22 cellular contexts compared by ENCODE assay signal in the genomic region with DNA sequence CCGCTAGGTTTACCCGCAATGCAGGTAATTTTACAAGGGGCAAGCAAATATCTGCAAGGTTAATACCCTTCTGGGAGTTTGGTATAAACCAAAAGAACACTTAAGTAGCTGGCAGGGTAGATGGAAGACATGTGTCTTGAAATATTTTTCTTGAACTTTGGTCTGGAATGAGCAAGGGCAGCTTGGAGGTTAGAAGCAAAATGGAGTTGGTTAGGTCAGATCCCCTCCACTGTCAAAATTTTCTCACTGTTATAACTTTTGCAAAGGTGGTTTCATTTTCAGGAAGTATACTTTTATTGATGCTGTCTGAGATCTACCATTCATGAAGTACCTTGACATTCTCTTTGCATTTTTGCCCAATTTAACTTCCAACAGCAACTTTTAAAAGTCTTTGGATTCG. TPM values are rescaled to one million over a fixed set of nuclear protein-coding genes. Genes with fewer than 3 reads are reported as not detected.
DNase-seq lines count a peak whose midpoint lies in the region; FAIRE-seq and TF ChIP-seq lines count a peak whose summit lies in the region.
"Had no signal": no experiment of that assay in that cellular context is flagged by ENCODE, and none has a peak within 500 bp of the region (broad histone marks: within the 10 kb centered on the region; RNA-seq: fewer than 3 reads in every experiment).

No MANE protein-coding gene starts in this region.

- H3K14ac ChIP-seq in H1 (ENCODE audit: insufficient read length), result no peak overlapping the region

- peak; percentile 24 for FAIRE-seq in GM18507 (lab: Jason Lieb, UNC)
- FAIRE-seq in H1 (lab: Jason Lieb, UNC), result peak; percentile 60
- FAIRE-seq: A204.1, D721Med, GM12878, GM12892, GM19239 had no signal

- no peak for TF ChIP-seq RAD21 in H1 (IDR thresholded peaks at IDR 0.05 in 1 of 2, conservative IDR thresholded peaks at IDR 0.05 in 1 of 2; ENCODE audit: low read depth in 2 of 2, low read length in 2 of 2)

- WGBS in H1 (ENCODE audit: extremely low coverage in 1 of 2, insufficient coverage in 1 of 2, insufficient read length in 1 of 2, insufficient replicate concordance in 2 of 2, low coverage in 1 of 2, low lambda C conversion rate in 2 of 2, missing lambda C conversion rate in 1 of 2), 2 experiments, result 96% methylated on average over 3 of the region's 3 CpGs; no CpG with 5 or more reads in 1 of the 2 experiments

- CTCF ChIA-PET in H1 (lab: Charles Lee; ENCODE audit: partially characterized antibody), result no interaction called here

- no peak overlapping the region for H2BK120ac ChIP-seq in H1 (replicated peaks; ENCODE audit: low read depth, low read length)

- H3K79me2 ChIP-seq in ACC112 (ENCODE audit: control insufficient read depth, insufficient read depth, low read length, unreplicated experiment) (no peaks in the 10 kb centered on the region), OCI-LY3 (ENCODE audit: low read length) (no peaks in the 10 kb centered on the region), H1 (ENCODE audit: control insufficient read depth in 1 of 2, insufficient read depth in 2 of 2, low read length in 2 of 2) (no peaks in the 10 kb centered on the region)

- H2BK15ac ChIP-seq in H1 (ENCODE audit: low read length), result no peak overlapping the region

- H3K56ac ChIP-seq in H1 (replicated peaks; ENCODE audit: insufficient read length, low read depth, low read length), result no peak overlapping the region

- no peak overlapping the region for H4K5ac ChIP-seq in H1 (ENCODE audit: insufficient read length, low read depth, low read length)

- TF ChIP-seq POLR2A in H1 (IDR thresholded peaks at IDR 0.05; ENCODE audit: control extremely low read depth in 1 of 2, low read depth in 2 of 2, low read length in 2 of 2), result no peak

- H3K27me3 ChIP-seq in ACC112 (ENCODE audit: insufficient read depth, low read length) (no peaks in the 10 kb centered on the region), OCI-LY3 (ENCODE audit: low read depth, low read length) (peaks cover 7% of the 10 kb centered on the region; the same call in 1 of the 2 replicates), H1 (replicated peaks in 1 of 4; ENCODE audit: control insufficient read depth in 3 of 4, extremely low read depth in 1 of 4, insufficient read depth in 3 of 4, low read length in 3 of 4) (no peaks in the 10 kb centered on the region)
- H3K27me3 ChIP-seq: BLaER1 had no signal

- peak overlapping the region; percentile 7 for H2AFZ ChIP-seq in ACC112 (ENCODE audit: low read length, unreplicated experiment)
- H2AFZ ChIP-seq in OCI-LY3 (ENCODE audit: low read depth, low read length), result peak overlapping the region; percentile 36; the same call in 1 of the 2 replicates
- H2AFZ ChIP-seq in H1 (ENCODE audit: low read length), result no peak overlapping the region

- H3K4me3 ChIP-seq in ACC112 (ENCODE audit: low read depth, low read length), result no peak overlapping the region
- H3K4me3 ChIP-seq in OCI-LY3 (ENCODE audit: low read length), result peak overlapping the region; percentile 36
- no peak overlapping the region for H3K4me3 ChIP-seq in H1 (ENCODE audit: extremely low read depth in 1 of 4, insufficient read depth in 2 of 4, low read depth in 3 of 4, low read length in 4 of 4)
- H3K4me3 ChIP-seq: BLaER1, GM12878 had no signal

- H3K36me3 ChIP-seq in ACC112 (ENCODE audit: insufficient read depth, low read length) (no peaks in the 10 kb centered on the region), OCI-LY3 (replicated peaks; ENCODE audit: low read depth, low read length) (no peaks in the 10 kb centered on the region), H1 (ENCODE audit: control insufficient read depth in 2 of 4, insufficient read depth in 4 of 4, low read length in 3 of 4) (no peaks in the 10 kb centered on the region)
- H3K36me3 ChIP-seq: BE2C, BLaER1 had no signal

- no peak overlapping the region for H4K91ac ChIP-seq in H1 (replicated peaks; ENCODE audit: insufficient read length, low read length)

- H3K79me1 ChIP-seq in H1 (ENCODE audit: low read depth, low read length), result no peaks in the 10 kb centered on the region

- H3K23me2 ChIP-seq in H1 (ENCODE audit: low read depth, low read length), result no peaks in the 10 kb centered on the region

- no peak overlapping the region for H2BK20ac ChIP-seq in H1 (ENCODE audit: low read length)

- DNase-seq in GM18507 (ENCODE audit: extremely low spot score, insufficient read length, low read depth), result no peak
- DNase-seq in H1 (ENCODE audit: low read depth in 1 of 2, low spot score in 2 of 2), result no peak
- no peak for DNase-seq in cerebellar nuclear complex (lab: John Stamatoyannopoulos, UW)
- DNase-seq in middle frontal gyrus (ENCODE audit: extremely low spot score, low spot score), result no peak
- no peak for DNase-seq in C1 segment of cervical spinal cord (lab: John Stamatoyannopoulos, UW)
- DNase-seq: 8988T; BE2C; Caco-2; Calu3; CD4-positive, alpha-beta T cell; CD8-positive, alpha-beta T cell; DMS79 treated with DMSO at 0.1 percent for 48 hours; GDM1 had no signal

- H3K4me2 ChIP-seq in OCI-LY3 (ENCODE audit: low read length) (peak overlapping the region; percentile 20), H1 (ENCODE audit: insufficient read depth in 1 of 2, low read depth in 2 of 2, low read length in 2 of 2) (no peak overlapping the region)
- H3K4me2 ChIP-seq: BLaER1 had no signal

- no peaks in the 10 kb centered on the region for H3K4me1 ChIP-seq in ACC112 (ENCODE audit: control insufficient read depth, insufficient read depth, low read length, unreplicated experiment)
- H3K4me1 ChIP-seq in OCI-LY3 (ENCODE audit: low read length), result no peaks in the 10 kb centered on the region
- H3K4me1 ChIP-seq in H1 (replicated peaks in 1 of 4; ENCODE audit: control insufficient read depth in 3 of 4, insufficient read depth in 4 of 4, low read length in 3 of 4), result peaks cover 0 to 4% (median 0%) of the 10 kb centered on the region in 4 experiments; a peak in 1 of 7 replicates
- H3K4me1 ChIP-seq: BE2C, BLaER1 had no signal

- H3K9me3 ChIP-seq in OCI-LY3 (ENCODE audit: insufficient read depth, low read length) (no peaks in the 10 kb centered on the region), H1 (ENCODE audit: insufficient read depth in 2 of 2, low read depth in 1 of 2, low read length in 1 of 2) (no peaks in the 10 kb centered on the region)
- H3K9me3 ChIP-seq: BE2C, BLaER1, Caco-2 had no signal

- H3K4ac ChIP-seq in H1 (replicated peaks; ENCODE audit: insufficient read length, low read depth, low read length), result no peak overlapping the region

- no peak overlapping the region for H2BK12ac ChIP-seq in H1 (ENCODE audit: low read depth, low read length)

- no peak for TF ChIP-seq EP300 in H1 (IDR thresholded peaks at IDR 0.05; ENCODE audit: borderline replicate concordance in 1 of 2, low read depth in 2 of 2, low read length in 2 of 2)

- H4K20me1 ChIP-seq in OCI-LY3 (ENCODE audit: insufficient read depth, low read length) (no peaks in the 10 kb centered on the region), H1 (replicated peaks in 1 of 2; ENCODE audit: control insufficient read depth in 1 of 2, insufficient read depth in 2 of 2, low read length in 2 of 2) (no peaks in the 10 kb centered on the region)
- H4K20me1 ChIP-seq: BLaER1 had no signal

- no peak overlapping the region for H3K27ac ChIP-seq in ACC112 (ENCODE audit: low read depth, low read length)
- H3K27ac ChIP-seq in OCI-LY3 (ENCODE audit: low read length), result no peak overlapping the region
- no peak overlapping the region for H3K27ac ChIP-seq in H1 (ENCODE audit: low read depth, low read length)
- H3K27ac ChIP-seq: BLaER1, C4-2B had no signal

- TF ChIP-seq CTCF in OCI-LY3 (IDR thresholded peaks at IDR 0.05; ENCODE audit: low read depth, low read length), result no peak
- TF ChIP-seq CTCF in H1 (IDR thresholded peaks at IDR 0.05; ENCODE audit: control extremely low read depth in 1 of 3, insufficient read depth in 1 of 3, low read depth in 1 of 3, low read length in 3 of 3), result no peak

- no peak overlapping the region for H4K8ac ChIP-seq in H1 (ENCODE audit: extremely low read depth, insufficient read depth, low read length)

- POLR2A ChIA-PET in H1 (lab: Charles Lee; ENCODE audit: partially characterized antibody), result no interaction called here

- no peak overlapping the region for H3K23ac ChIP-seq in H1 (ENCODE audit: insufficient read length)

- no peak overlapping the region for H2AK5ac ChIP-seq in H1 (ENCODE audit: low read depth, low read length)

- no peak overlapping the region for H2BK5ac ChIP-seq in H1 (ENCODE audit: low read depth, low read length)

- H3K9ac ChIP-seq in OCI-LY3 (ENCODE audit: low read length) (no peak overlapping the region), H1 (replicated peaks in 1 of 4; ENCODE audit: extremely low read depth in 1 of 4, low read depth in 3 of 4, low read length in 3 of 4) (no peak overlapping the region)
- H3K9ac ChIP-seq: BLaER1 had no signal

- H3K18ac ChIP-seq in H1 (ENCODE audit: extremely low read depth, low read length), result no peak overlapping the region

TF ChIP-seq in H1, 55 proteins besides CTCF, POLR2A, EP300 and RAD21:
- no peak for TF ChIP-seq RBBP5 (IDR thresholded peaks at IDR 0.05; ENCODE audit: borderline replicate concordance, low read depth, low read length)

RNA-seq across cellular contexts. Expression of gene KIAA1586, which starts 13.3 kb away (rescaled TPM):
- total RNA-seq in H1 (2021; fragmentation: NEBNext Ultra II Directional; extraction: Animal tissue kit (Norgen Biotek cat#: 25700)), result 22.8 and 24.4 TPM in 2 replicates
- polyA plus RNA-seq in H1 (2011; rRNA removed), result 1.5 and 2.1 TPM in 2 replicates
- 3.7 TPM for polyA plus RNA-seq in H1 (2011; cell fraction: cytosol; rRNA removed)
- polyA plus RNA-seq in H1 (2011; cell fraction: nucleus; rRNA removed), result 0.93 TPM
- polyA plus RNA-seq in H1 (2012, experiment 1 of 2), result 4.6 to 13.6 TPM (median 6.0 TPM) in 4 replicates
- 1.1 TPM for polyA plus RNA-seq in H1 (2012, experiment 2 of 2)
- polyA plus RNA-seq in H1 (2013, experiment 1 of 2), result 11.6 TPM
- polyA plus RNA-seq in H1 (2013, experiment 2 of 2), result 10.4 TPM
- polyA minus RNA-seq in H1 (2011; rRNA and poly(A)+ RNA removed), result 3.1 and 4.9 TPM in 2 replicates
- polyA minus RNA-seq in H1 (2011; cell fraction: cytosol; rRNA and poly(A)+ RNA removed), result 8.6 TPM
- 9.0 TPM for polyA minus RNA-seq in H1 (2011; cell fraction: nucleus; rRNA and poly(A)+ RNA removed)

RNA-seq across cellular contexts. Expression of gene ZNF451, which starts 56.8 kb away (rescaled TPM):
- 49.4 and 56.8 TPM in 2 replicates for total RNA-seq in H1 (2021; fragmentation: NEBNext Ultra II Directional; extraction: Animal tissue kit (Norgen Biotek cat#: 25700))
- 7.0 and 10.7 TPM in 2 replicates for polyA plus RNA-seq in H1 (2011; rRNA removed)
- polyA plus RNA-seq in H1 (2011; cell fraction: cytosol; rRNA removed), result 17.3 TPM
- polyA plus RNA-seq in H1 (2011; cell fraction: nucleus; rRNA removed), result 18.5 TPM
- 9.7 to 20.7 TPM (median 14.4 TPM) in 4 replicates for polyA plus RNA-seq in H1 (2012, experiment 1 of 2)
- polyA plus RNA-seq in H1 (2012, experiment 2 of 2), result 1.2 TPM
- polyA plus RNA-seq in H1 (2013, experiment 1 of 2), result 18.4 TPM
- 16.5 TPM for polyA plus RNA-seq in H1 (2013, experiment 2 of 2)
- polyA minus RNA-seq in H1 (2011; rRNA and poly(A)+ RNA removed), result 59.7 and 75.9 TPM in 2 replicates
- polyA minus RNA-seq in H1 (2011; cell fraction: cytosol; rRNA and poly(A)+ RNA removed), result 41.0 TPM
- 134 TPM for polyA minus RNA-seq in H1 (2011; cell fraction: nucleus; rRNA and poly(A)+ RNA removed)
